ENCODE assay signal across 1 cellular context in genomic region chr15:78103406-78104118, GRCh38.
TF ChIP-seq lines count a peak whose summit lies in the region.

No MANE protein-coding gene starts in this region.

TF ChIP-seq in H1, 55 proteins besides CTCF, POLR2A, EP300 and RAD21 (continued from another document):
- no peak for TF ChIP-seq SP1 (IDR thresholded peaks at IDR 0.05; ENCODE audit: low read depth, low read length)
- TF ChIP-seq CTBP2 (IDR thresholded peaks at IDR 0.05; ENCODE audit: borderline replicate concordance, insufficient read depth, insufficient read length, low read length): no peak
- no peak for TF ChIP-seq RBBP5 (IDR thresholded peaks at IDR 0.05; ENCODE audit: borderline replicate concordance, low read depth, low read length)
- TF ChIP-seq TAF1 (IDR thresholded peaks at IDR 0.05; ENCODE audit: low read depth, low read length): no peak
- TF ChIP-seq CHD1 (IDR thresholded peaks at IDR 0.05; ENCODE audit: low read depth, low read length): no peak
- TF ChIP-seq, protein P1, sequence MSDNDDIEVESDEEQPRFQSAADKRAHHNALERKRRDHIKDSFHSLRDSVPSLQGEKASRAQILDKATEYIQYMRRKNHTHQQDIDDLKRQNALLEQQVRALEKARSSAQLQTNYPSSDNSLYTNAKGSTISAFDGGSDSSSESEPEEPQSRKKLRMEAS (IDR thresholded peaks at IDR 0.05): no peak
- TF ChIP-seq HDAC2 (IDR thresholded peaks at IDR 0.05; ENCODE audit: borderline replicate concordance in 1 of 2, low read depth in 2 of 2, low read length in 2 of 2): no peak
- no peak for TF ChIP-seq SIRT6 (IDR thresholded peaks at IDR 0.05; ENCODE audit: low read length)
- TF ChIP-seq POU5F1 (IDR thresholded peaks at IDR 0.05; ENCODE audit: low read depth, low read length): no peak
- TF ChIP-seq HDAC6 (IDR thresholded peaks at IDR 0.05; ENCODE audit: low read depth, low read length): no peak
TF ChIP-seq in H1: peak in this region for 0.
